ENCODE assay signal across 8 cellular contexts in the genomic region with DNA sequence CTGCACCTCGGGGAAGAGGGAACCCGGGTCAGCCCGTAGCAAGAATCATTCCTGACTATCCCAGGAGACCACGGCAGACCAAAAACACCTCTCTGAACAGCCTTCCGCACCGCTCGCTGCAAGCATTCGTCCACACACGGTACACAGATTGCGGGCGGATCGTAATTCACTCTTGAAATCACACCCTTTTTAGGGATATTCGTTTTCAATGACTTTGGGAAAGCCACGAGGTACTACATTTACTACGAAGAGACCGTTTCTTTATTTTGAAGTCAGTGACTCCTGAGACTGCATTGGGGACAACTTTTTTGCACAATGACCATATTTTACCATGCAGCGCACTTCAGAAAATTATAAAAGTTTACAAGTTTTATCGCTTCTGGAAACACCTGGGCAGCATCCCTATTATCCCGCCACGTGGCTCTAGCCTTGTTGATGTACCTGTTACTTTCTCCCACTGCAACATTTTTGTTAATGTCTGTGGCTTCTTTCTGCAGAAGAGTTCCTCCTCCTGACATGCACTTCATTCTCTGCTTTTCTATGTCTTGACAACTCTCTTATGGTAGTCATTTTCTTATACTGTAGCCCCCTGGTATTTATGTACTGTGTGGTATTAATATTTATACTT. TPM values are rescaled to one million over a fixed set of nuclear protein-coding genes. Genes with fewer than 3 reads are reported as not detected.
DNase-seq lines count a peak whose midpoint lies in the region; ATAC-seq lines count a peak whose summit lies in the region.

No MANE protein-coding gene starts in this region.

- peak overlapping the region; percentile 62 for H3K4me3 ChIP-seq in mononuclear cell (ENCODE audit: low read length)
- peak overlapping the region; percentile 93 to 100 for H3K4me3 ChIP-seq in aorta (ENCODE audit: low read length in 2 of 2)

- 1 to 2% methylated on average over 20 of the region's 20 CpGs for WGBS in aorta, 2 donors

- peaks cover 15% of the 10 kb centered on the region for H3K27me3 ChIP-seq in mononuclear cell (ENCODE audit: insufficient read depth, low read length)
- no peaks in the 10 kb centered on the region for H3K27me3 ChIP-seq in aorta (ENCODE audit: control insufficient read depth in 1 of 2, insufficient read depth in 2 of 2, low read length in 1 of 2)

- peak; percentile 50 for DNase-seq in NCI-H345 treated with DMSO at 0.1 percent for 48 hours (lab: John Stamatoyannopoulos, UW; ENCODE audit: unreplicated experiment)
- no peak for DNase-seq in NCI-H345 (lab: John Stamatoyannopoulos, UW)
- DNase-seq in NCI-H146 (lab: John Stamatoyannopoulos, UW), result peak; percentile 47
- peak; percentile 60 for DNase-seq in cerebellar cortex (ENCODE audit: low spot score)
- no peak for DNase-seq in aorta
- DNase-seq in NK-92 (lab: John Stamatoyannopoulos, UW; ENCODE audit: unreplicated experiment), result no peak
- DNase-seq in dedifferentiated amniotic fluid mesenchymal stem cell (ENCODE audit: extremely low spot score), result no peak

- intact Hi-C loops in aorta (cut with DNase I), result loop anchor here in 1 of 2 donors (5.0 kb wide), 1 partner anchor 196 kb away; no protein-coding TSS in a partner anchor

- H3K36me3 ChIP-seq in aorta (ENCODE audit: control insufficient read depth in 1 of 2, insufficient read depth in 2 of 2, low read length in 1 of 2), result no peaks in the 10 kb centered on the region

- H3K9me3 ChIP-seq in mononuclear cell (ENCODE audit: low read depth, low read length) (no peaks in the 10 kb centered on the region), aorta (ENCODE audit: control insufficient read depth, low read length) (no peaks in the 10 kb centered on the region)

- no peak for ATAC-seq in aorta (ENCODE audit: low FRiP score)

- H3K4me1 ChIP-seq in mononuclear cell (ENCODE audit: insufficient read depth, low read length) (peaks cover 15% of the 10 kb centered on the region), aorta (ENCODE audit: control insufficient read depth in 1 of 2, insufficient read depth in 2 of 2, low read length in 2 of 2) (no peaks in the 10 kb centered on the region)

- peak overlapping the region; percentile 49 to 95 for H3K27ac ChIP-seq in aorta (ENCODE audit: low read depth in 1 of 2, low read length in 2 of 2)

RNA-seq across cellular contexts. Expression of gene AKT3, which starts 1.2 kb away (rescaled TPM):
- total RNA-seq in mononuclear cell (69.7 TPM), aorta (100 to 1,000 TPM; 165 to 177 TPM)
- 10 to 100 TPM; 18.6 to 41.9 TPM for polyA plus RNA-seq in aorta

Comparison
In these comparisons a context has a peak if more than half of its experiments do, and no peak if none do; other contexts are left out.
1. DNase-seq: peak in NCI-H345 treated with DMSO at 0.1 percent for 48 hours (single experiment), NCI-H146 (single experiment) and cerebellar cortex (single experiment); none in NCI-H345 (single experiment), aorta (0 of 2), NK-92 (single experiment) and dedifferentiated amniotic fluid mesenchymal stem cell (single experiment).